8 cellular contexts compared by ENCODE assay signal in the genomic region with DNA sequence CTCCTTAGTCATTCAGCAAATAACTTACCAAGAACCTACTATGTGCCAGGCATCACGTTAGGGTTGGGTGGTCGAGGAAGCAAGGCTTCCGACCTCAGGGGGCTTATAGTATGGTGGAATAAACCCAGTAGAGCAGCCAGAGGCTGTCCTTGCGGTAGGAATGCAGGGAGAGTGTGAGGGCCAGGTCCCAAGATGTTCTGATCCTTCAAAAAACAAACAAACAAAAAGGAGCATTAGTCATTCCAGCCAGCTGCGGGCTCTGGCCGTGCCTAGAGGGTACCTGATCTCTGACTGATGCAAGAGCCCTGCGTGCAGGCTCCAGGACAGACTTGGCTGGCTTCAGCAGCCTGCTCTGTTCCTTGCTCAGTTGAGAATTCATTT. TPM values are rescaled to one million over a fixed set of nuclear protein-coding genes. Genes with fewer than 3 reads are reported as not detected.
DNase-seq lines count a peak whose midpoint lies in the region; ATAC-seq and TF ChIP-seq lines count a peak whose summit lies in the region.
"Had no signal": no experiment of that assay in that cellular context is flagged by ENCODE, and none has a peak within 500 bp of the region (broad histone marks: within the 10 kb centered on the region; RNA-seq: fewer than 3 reads in every experiment).

No MANE protein-coding gene starts in this region.

- H2BK15ac ChIP-seq in neuronal stem cell (ENCODE audit: low read length) = no peak overlapping the region

- TF ChIP-seq RAD21 in HCT116 (IDR thresholded peaks at IDR 0.05; ENCODE audit: low read depth) = no peak

- H3K36me3 ChIP-seq in HCT116 (ENCODE audit: control insufficient read depth in 1 of 2, insufficient read depth in 2 of 2, low read length in 2 of 2) = 0 out of 4 replicates have a peak, but pooled peaks cover 0 to 2% of the 10 kb centered on the region in 2 experiments
- H3K36me3 ChIP-seq in SJSA1 = peaks cover 20% of the 10 kb centered on the region
- H3K36me3 ChIP-seq in fibroblast of lung (ENCODE audit: control insufficient read depth, insufficient read depth, low read length) = peaks cover 3% of the 10 kb centered on the region
- H3K36me3 ChIP-seq in stomach = peaks cover 25 to 91% (median 71%) of the 10 kb centered on the region in 4 donors
- H3K36me3 ChIP-seq in neuronal stem cell (replicated peaks in 1 of 2; ENCODE audit: control insufficient read depth in 2 of 2, insufficient read depth in 2 of 2, low read length in 2 of 2) = peaks cover 5 to 47% of the 10 kb centered on the region in 2 donors

- DNase-seq in HCT116 (ENCODE audit: low read depth, low spot score) = no peak
- DNase-seq in SJSA1 (ENCODE audit: low read depth in 1 of 2, low spot score in 2 of 2) = peak; percentile 86 to 90
- peak; percentile 78 to 89 for DNase-seq in fibroblast of lung (ENCODE audit: low read depth in 2 of 2)
- DNase-seq in stomach = peak; percentile 28
- DNase-seq in SKM-1 (lab: John Stamatoyannopoulos, UW; ENCODE audit: unreplicated experiment) = no peak
- no peak for DNase-seq in neuronal stem cell (ENCODE audit: low spot score)

- H4K20me1 ChIP-seq in HCT116 (ENCODE audit: insufficient read depth) = no peaks in the 10 kb centered on the region
- H4K20me1 ChIP-seq in fibroblast of lung (ENCODE audit: control insufficient read depth, extremely low read depth, insufficient read depth, low read length) = no peaks in the 10 kb centered on the region

- H3K9me3 ChIP-seq in HCT116 (ENCODE audit: control insufficient read depth in 1 of 2, insufficient read depth in 1 of 2, low read depth in 1 of 2, low read length in 2 of 2) (no peaks in the 10 kb centered on the region), SJSA1 (replicated peaks) (no peaks in the 10 kb centered on the region), fibroblast of lung (ENCODE audit: control insufficient read depth, insufficient read depth, low read depth, low read length) (no peaks in the 10 kb centered on the region), stomach (no peaks in the 10 kb centered on the region), neuronal stem cell (replicated peaks in 1 of 2; ENCODE audit: control insufficient read depth in 2 of 2, insufficient read depth in 1 of 2, low read depth in 1 of 2, low read length in 2 of 2) (no peaks in the 10 kb centered on the region)

- TF ChIP-seq POLR2A in HCT116 (IDR thresholded peaks at IDR 0.05; ENCODE audit: borderline replicate concordance, extremely low read depth, insufficient read depth, insufficient read length) (no peak), stomach (IDR thresholded peaks at IDR 0.05) (no peak)

- POLR2A ChIA-PET in HCT116 (lab: Charles Lee) = interaction anchor here (3.3 kb wide), 1 partner anchor 18 kb away, joined by 13 read pairs; the partner anchor contains the start of genes CYB5D2 and ZZEF1

- H3K9ac ChIP-seq in HCT116 (ENCODE audit: low read length) (no peak overlapping the region), fibroblast of lung (ENCODE audit: insufficient read depth, low read length) (no peak overlapping the region), neuronal stem cell (ENCODE audit: low read depth, low read length, poor library complexity) (no peak overlapping the region)

- no peak overlapping the region for H2BK12ac ChIP-seq in neuronal stem cell (ENCODE audit: low read length)

- no peak overlapping the region for H3K14ac ChIP-seq in neuronal stem cell (ENCODE audit: low read length)

- WGBS in stomach, 5 donors = 60 to 78% (median 65%) methylated on average over 7 of the region's 7 CpGs
- WGBS in neuronal stem cell (ENCODE audit: extremely low coverage in 2 of 2, insufficient read length in 2 of 2, insufficient replicate concordance in 1 of 2), 2 donors = no CpG with 5 or more reads among the region's 7 CpGs

- H4K91ac ChIP-seq in neuronal stem cell (ENCODE audit: low read depth, low read length, poor library complexity) = no peak overlapping the region

- CTCF ChIA-PET in HCT116 (lab: Charles Lee) = interaction anchor here (1.6 kb wide), 1 partner anchor 39 kb away, joined by 4 read pairs; no protein-coding TSS in a partner anchor

- RAD21 ChIA-PET in HCT116 (lab: Charles Lee; ENCODE audit: low non-redundant PET in 1 of 2, low total read pairs in 2 of 2, uncharacterized antibody in 2 of 2, unreplicated experiment in 2 of 2) = no interaction called here

- H3K4me1 ChIP-seq in HCT116 (ENCODE audit: control insufficient read depth in 1 of 2, insufficient read depth in 2 of 2, low read length in 2 of 2) (peaks cover 7 to 13% of the 10 kb centered on the region in 2 experiments; a peak in 3 of 4 replicates), SJSA1 (replicated peaks) (peaks cover 28% of the 10 kb centered on the region), fibroblast of lung (ENCODE audit: control insufficient read depth, extremely low read depth, insufficient read depth, low read length) (peaks cover 16% of the 10 kb centered on the region), stomach (peaks cover 6 to 30% (median 18%) of the 10 kb centered on the region in 4 donors), neuronal stem cell (ENCODE audit: control insufficient read depth in 2 of 2, insufficient read depth in 1 of 2, low read depth in 1 of 2, low read length in 2 of 2) (peaks cover 0 to 6% of the 10 kb centered on the region in 2 donors)

- 0 out of 2 replicates have a peak overlapping the region, but pooled peaks have one; percentile 16 for H3K27ac ChIP-seq in HCT116 (ENCODE audit: low read depth, low read length)
- H3K27ac ChIP-seq in SJSA1 = 0 out of 2 replicates have a peak overlapping the region, but pooled peaks have one; percentile 28
- no peak overlapping the region for H3K27ac ChIP-seq in fibroblast of lung (ENCODE audit: insufficient read depth, low read length)
- peak overlapping the region in 3 of 5 donors; percentile 18 to 21 (median 21) for H3K27ac ChIP-seq in stomach
- no peak overlapping the region for H3K27ac ChIP-seq in neuronal stem cell (replicated peaks; ENCODE audit: low read length)

- H3K23ac ChIP-seq in neuronal stem cell (ENCODE audit: low read depth, low read length, poor library complexity) = no peak overlapping the region

- H3K4me3 ChIP-seq in HCT116 (replicated peaks in 1 of 2; ENCODE audit: low read depth in 1 of 2, low read length in 2 of 2) (no peak overlapping the region), SJSA1 (no peak overlapping the region), fibroblast of lung (replicated peaks in 1 of 4; ENCODE audit: control extremely low read depth in 1 of 4, insufficient read depth in 1 of 4, low read depth in 3 of 4, low read length in 4 of 4) (no peak overlapping the region), stomach (no peak overlapping the region), neuronal stem cell (ENCODE audit: low read length in 2 of 2) (no peak overlapping the region)
- H3K4me3 ChIP-seq: skin epidermis had no signal

- H2AFZ ChIP-seq in HCT116 (ENCODE audit: low read depth, low read length, poor library complexity, severe bottlenecking) (no peak overlapping the region), fibroblast of lung (ENCODE audit: low read length) (no peak overlapping the region), neuronal stem cell (ENCODE audit: low read length) (no peak overlapping the region)

- TF ChIP-seq CTCF in HCT116 (IDR thresholded peaks at IDR 0.05 in 2 of 3, conservative IDR thresholded peaks at IDR 0.05 in 1 of 3; ENCODE audit: borderline replicate concordance in 1 of 3, insufficient read depth in 1 of 3, low read depth in 2 of 3, low read length in 2 of 3) = no peak
- peak in 1 of 2 donors; percentile 51 for TF ChIP-seq CTCF in fibroblast of lung (conservative IDR thresholded peaks at IDR 0.05 in 1 of 2, IDR thresholded peaks at IDR 0.05 in 1 of 2; ENCODE audit: low read depth in 1 of 2, low read length in 2 of 2)
- no peak for TF ChIP-seq CTCF in stomach (IDR thresholded peaks at IDR 0.05)

- H3K79me2 ChIP-seq in HCT116 (ENCODE audit: insufficient read depth, low read length) = no peaks in the 10 kb centered on the region
- H3K79me2 ChIP-seq in fibroblast of lung (ENCODE audit: control insufficient read depth, insufficient read depth, low read length) = no peaks in the 10 kb centered on the region

- H3K4ac ChIP-seq in neuronal stem cell (ENCODE audit: low read length) = no peak overlapping the region

- no peak for TF ChIP-seq EP300 in stomach (IDR thresholded peaks at IDR 0.05)

- no peaks in the 10 kb centered on the region for H3K9me2 ChIP-seq in HCT116 (ENCODE audit: insufficient read depth)

- H2BK5ac ChIP-seq in neuronal stem cell (ENCODE audit: low read length) = no peak overlapping the region

- H4K8ac ChIP-seq in neuronal stem cell (ENCODE audit: low read depth, low read length) = no peak overlapping the region

- H3K18ac ChIP-seq in neuronal stem cell (ENCODE audit: low read length) = no peak overlapping the region

- ATAC-seq in HCT116 (peak; percentile 49; the same call in 1 of the 2 replicates), HG03571 (IDR thresholded peaks at IDR 0.05; ENCODE audit: unreplicated experiment) (no peak)

- H2AK5ac ChIP-seq in neuronal stem cell (ENCODE audit: low read depth, low read length) = no peak overlapping the region

- intact Hi-C loops in HCT116 (cut with micrococcal nuclease) = no loop called here
- intact Hi-C loops in stomach (cut with DNase I; ENCODE audit: low total_unique reads) = no loop called here

- no peak overlapping the region for H2BK120ac ChIP-seq in neuronal stem cell (ENCODE audit: low read depth, low read length)

- no peaks in the 10 kb centered on the region for H3K27me3 ChIP-seq in HCT116 (ENCODE audit: insufficient read depth, low read length)
- H3K27me3 ChIP-seq in SJSA1 (replicated peaks) = no peaks in the 10 kb centered on the region
- H3K27me3 ChIP-seq in fibroblast of lung (ENCODE audit: control insufficient read depth, insufficient read depth, low read length) = no peaks in the 10 kb centered on the region
- H3K27me3 ChIP-seq in stomach = no peaks in the 10 kb centered on the region
- H3K27me3 ChIP-seq in neuronal stem cell (ENCODE audit: control insufficient read depth in 3 of 3, insufficient read depth in 3 of 3, low read depth in 1 of 3, low read length in 3 of 3) = no peaks in the 10 kb centered on the region

- no TSS peak for BruUV-seq in HCT116 (replicated peaks; lab: Mats Ljungman, UMichigan)

- H3K4me2 ChIP-seq in HCT116 (ENCODE audit: low read length) (no peak overlapping the region), fibroblast of lung (ENCODE audit: extremely low read depth, insufficient read depth, low read length) (no peak overlapping the region), neuronal stem cell (ENCODE audit: insufficient read depth, low read length, poor library complexity, severe bottlenecking) (no peak overlapping the region)

- no peaks in the 10 kb centered on the region for H3K79me1 ChIP-seq in neuronal stem cell (ENCODE audit: low read depth, low read length)

RNA-seq across cellular contexts. Expression of gene CYB5D2, which starts 18.2 kb away (rescaled TPM):
- total RNA-seq in HCT116 (2021; ENCODE audit: unreplicated experiment) (12.0 TPM), fibroblast of lung (23.4 and 35.7 TPM in 2 replicates), stomach (10 to 100 TPM in 4 of 5 donors, 1 to 10 TPM in 1; 1.8 to 32.4 (median 15.4) TPM)
- polyA plus RNA-seq in HCT116 (2012) = 17.5 and 18.1 TPM in 2 replicates
- 13.6 and 17.4 TPM in 2 replicates for total RNA-seq in SJSA1 (2014; rRNA removed; shearing (Covaris generic))
- polyA plus RNA-seq in fibroblast of lung (18.4 and 19.3 TPM in 2 replicates), stomach (10 to 100 TPM; 14.9 to 17.4 (median 16.5) TPM)
- 16.3 and 19.5 TPM in 2 replicates for polyA plus RNA-seq in fibroblast of lung (2012)
- 30.8 and 44.1 TPM in 2 replicates for polyA minus RNA-seq in fibroblast of lung (ENCODE audit: low replicate concordance)
- polyA plus RNA-seq in neuronal stem cell (2013, experiment 1 of 2) = 9.0 TPM
- polyA plus RNA-seq in neuronal stem cell (2013, experiment 2 of 2) = 8.8 TPM

RNA-seq across cellular contexts. Expression of gene ZZEF1, which starts 18.3 kb away (rescaled TPM):
- 21.1 TPM for total RNA-seq in HCT116 (2021; ENCODE audit: unreplicated experiment)
- polyA plus RNA-seq in HCT116 (2012) = 9.9 and 10.8 TPM in 2 replicates
- 18.4 and 18.7 TPM in 2 replicates for total RNA-seq in SJSA1 (2014; rRNA removed; shearing (Covaris generic))
- 22.6 and 32.9 TPM in 2 replicates for total RNA-seq in fibroblast of lung
- polyA plus RNA-seq in fibroblast of lung = 14.1 and 14.5 TPM in 2 replicates
- polyA plus RNA-seq in fibroblast of lung (2012) = 12.1 and 12.5 TPM in 2 replicates
- polyA minus RNA-seq in fibroblast of lung (ENCODE audit: low replicate concordance) = 66.0 and 114 TPM in 2 replicates
- 100 to 1,000 TPM in 4 of 5 donors, 10 to 100 TPM in 1; 87.9 to 242 (median 171) TPM for total RNA-seq in stomach
- polyA plus RNA-seq in stomach = 1 to 10 TPM; 4.4 to 6.6 (median 5.5) TPM
- 4.7 TPM for polyA plus RNA-seq in neuronal stem cell (2013, experiment 1 of 2)
- 4.5 TPM for polyA plus RNA-seq in neuronal stem cell (2013, experiment 2 of 2)

Comparison
In these comparisons a context has a peak if more than half of its experiments do, and no peak if none do; other contexts are left out.
1. DNase-seq: peak in SJSA1 (2 of 2), fibroblast of lung (2 of 2) and stomach (single experiment); none in HCT116 (single experiment), SKM-1 (single experiment) and neuronal stem cell (single experiment).
2. H3K27ac ChIP-seq: peak in HCT116 (single experiment), SJSA1 (single experiment) and stomach (3 of 5); none in fibroblast of lung (single experiment) and neuronal stem cell (single experiment).